ENCODE assay signal across 13 cellular contexts in genomic region chr1:91753878-91754277, GRCh38.
DNase-seq lines count a peak whose midpoint lies in the region; ATAC-seq, FAIRE-seq and TF ChIP-seq lines count a peak whose summit lies in the region.
"Had no signal": no experiment of that assay in that cellular context is flagged by ENCODE, and none has a peak within 500 bp of the region (broad histone marks: within the 10 kb centered on the region; RNA-seq: fewer than 3 reads in every experiment).

No MANE protein-coding gene starts in this region.

- H3K9me3 Mint-ChIP-seq in activated naive CD8-positive, alpha-beta T cell treated with anti-CD3 and anti-CD28 coated beads, Interleukin-2, amount 50 U/mL, for 24 hours = no peaks in the 10 kb centered on the region
- H3K9me3 Mint-ChIP-seq: CD14-positive monocyte, H9 had no signal

- peaks cover 58% of the 10 kb centered on the region for H3K4me1 Mint-ChIP-seq in activated naive CD8-positive, alpha-beta T cell treated with anti-CD3 and anti-CD28 coated beads, Interleukin-2, amount 50 U/mL, for 24 hours
- H3K4me1 Mint-ChIP-seq: CD14-positive monocyte had no signal

- DNase-seq in activated naive CD8-positive, alpha-beta T cell treated with anti-CD3 and anti-CD28 coated beads, Interleukin-2, amount 50 U/mL, for 24 hours = no peak
- DNase-seq in smooth muscle cell (lab: John Stamatoyannopoulos, UW; ENCODE audit: unreplicated experiment) (no peak), frontal cortex (ENCODE audit: low spot score in 2 of 2) (no peak)
- DNase-seq: activated CD4-positive, CD25-positive, alpha-beta regulatory T cell treated with anti-CD3 and anti-CD28 coated beads, Interleukin-2, amount 50 U/mL, for 72 hours; activated naive CD8-positive, alpha-beta T cell treated with anti-CD3 and anti-CD28 coated beads, Interleukin-2, amount 10 ng/mL, durations not matched to agents 7 days and 5 days; H9; mucosa of descending colon; NCI-H2029 had no signal

- H3K79me2 ChIP-seq in smooth muscle cell (ENCODE audit: low read depth) = peaks cover 21% of the 10 kb centered on the region

- peaks cover 16% of the 10 kb centered on the region for H3F3A ChIP-seq in smooth muscle cell (ENCODE audit: low read depth)

- TF ChIP-seq CTCF in smooth muscle cell (IDR thresholded peaks at IDR 0.05; ENCODE audit: borderline replicate concordance, insufficient read depth, poor library complexity, severe bottlenecking) = no peak

- peak overlapping the region; percentile 37 for H3K27ac ChIP-seq in smooth muscle cell (ENCODE audit: low read depth)

- no peak overlapping the region for H2AFZ ChIP-seq in smooth muscle cell (ENCODE audit: low read depth)

- no peak overlapping the region for H3K9ac ChIP-seq in smooth muscle cell (ENCODE audit: low read depth)

- H3K9me3 ChIP-seq in smooth muscle cell (replicated peaks; ENCODE audit: low read depth) = no peaks in the 10 kb centered on the region
- H3K9me3 ChIP-seq: mucosa of descending colon had no signal

- H3K27ac Mint-ChIP-seq in activated naive CD8-positive, alpha-beta T cell treated with anti-CD3 and anti-CD28 coated beads, Interleukin-2, amount 50 U/mL, for 24 hours = peak overlapping the region; percentile 96
- H3K27ac Mint-ChIP-seq: activated naive CD8-positive, alpha-beta T cell treated with anti-CD3 and anti-CD28 coated beads, Interleukin-2, amount 10 ng/mL, durations not matched to agents 7 days and 5 days; H9 had no signal

- H3K27me3 Mint-ChIP-seq in activated naive CD8-positive, alpha-beta T cell treated with anti-CD3 and anti-CD28 coated beads, Interleukin-2, amount 50 U/mL, for 24 hours = no peaks in the 10 kb centered on the region
- H3K27me3 Mint-ChIP-seq: activated naive CD8-positive, alpha-beta T cell treated with anti-CD3 and anti-CD28 coated beads, Interleukin-2, amount 10 ng/mL, durations not matched to agents 7 days and 5 days had no signal

- WGBS in smooth muscle cell (ENCODE audit: low lambda C conversion rate) = 57% methylated on average over 3 of the region's 3 CpGs

- H3K27me3 ChIP-seq in smooth muscle cell (ENCODE audit: low read depth) = no peaks in the 10 kb centered on the region

- H3K36me3 Mint-ChIP-seq in activated naive CD8-positive, alpha-beta T cell treated with anti-CD3 and anti-CD28 coated beads, Interleukin-2, amount 50 U/mL, for 24 hours (ENCODE audit: low read depth) = peaks cover 7% of the 10 kb centered on the region
- H3K36me3 Mint-ChIP-seq: activated naive CD8-positive, alpha-beta T cell treated with anti-CD3 and anti-CD28 coated beads, Interleukin-2, amount 10 ng/mL, durations not matched to agents 7 days and 5 days; CD14-positive monocyte had no signal

- FAIRE-seq in frontal cortex (lab: Jason Lieb, UNC) = no peak

- peak; percentile 33 for ATAC-seq in GM18511 (IDR thresholded peaks at IDR 0.05; ENCODE audit: unreplicated experiment)
- ATAC-seq in GM21717 (IDR thresholded peaks at IDR 0.05; ENCODE audit: unreplicated experiment) = peak; percentile 25
- no peak for ATAC-seq in activated naive CD8-positive, alpha-beta T cell treated with anti-CD3 and anti-CD28 coated beads, Interleukin-2, amount 50 U/mL, for 24 hours
- ATAC-seq in GM21515 (IDR thresholded peaks at IDR 0.05; ENCODE audit: unreplicated experiment) = no peak
- ATAC-seq in GM21381 (IDR thresholded peaks at IDR 0.05; ENCODE audit: unreplicated experiment) = no peak
- ATAC-seq: mucosa of descending colon had no signal

- H3K4me1 ChIP-seq in smooth muscle cell (ENCODE audit: low read depth) = peaks cover 9% of the 10 kb centered on the region

- H3K4me2 ChIP-seq in smooth muscle cell = no peak overlapping the region

- H3K4me3 ChIP-seq in smooth muscle cell = no peak overlapping the region
- H3K4me3 ChIP-seq: mucosa of descending colon had no signal

- peaks cover 3% of the 10 kb centered on the region for H4K20me1 ChIP-seq in smooth muscle cell (ENCODE audit: low read depth)

- H3K36me3 ChIP-seq in smooth muscle cell (ENCODE audit: low read depth) = no peaks in the 10 kb centered on the region

- peak overlapping the region; percentile 55 for H3K4me3 Mint-ChIP-seq in activated naive CD8-positive, alpha-beta T cell treated with anti-CD3 and anti-CD28 coated beads, Interleukin-2, amount 50 U/mL, for 24 hours
- H3K4me3 Mint-ChIP-seq: activated naive CD8-positive, alpha-beta T cell treated with anti-CD3 and anti-CD28 coated beads, Interleukin-2, amount 10 ng/mL, durations not matched to agents 7 days and 5 days; CD14-positive monocyte; H9 had no signal

Comparison
In these comparisons a context has a peak if more than half of its experiments do, and no peak if none do; other contexts are left out.
1. ATAC-seq: peak in GM18511 (single experiment) and GM21717 (single experiment); none in activated naive CD8-positive, alpha-beta T cell treated with anti-CD3 and anti-CD28 coated beads, Interleukin-2, amount 50 U/mL, for 24 hours (single experiment), GM21515 (single experiment) and GM21381 (single experiment).